21 cellular contexts compared by ENCODE assay signal in genomic region chr22:35054064-35054463, GRCh38. TPM values are rescaled to one million over a fixed set of nuclear protein-coding genes. Genes with fewer than 3 reads are reported as not detected.
DNase-seq lines count a peak whose midpoint lies in the region; ATAC-seq, FAIRE-seq and TF ChIP-seq lines count a peak whose summit lies in the region.
"Had no signal": no experiment of that assay in that cellular context is flagged by ENCODE, and none has a peak within 500 bp of the region (broad histone marks: within the 10 kb centered on the region; RNA-seq: fewer than 3 reads in every experiment).

No MANE protein-coding gene starts in this region.

- TF ChIP-seq EP300 in gastroesophageal sphincter (IDR thresholded peaks at IDR 0.05): no peak

- H3K4me3 ChIP-seq in vagina (no peak overlapping the region), gastroesophageal sphincter (no peak overlapping the region)

- H3K4me1 ChIP-seq in vagina (no peaks in the 10 kb centered on the region), gastroesophageal sphincter (no peaks in the 10 kb centered on the region)
- H3K4me1 ChIP-seq: BE2C had no signal

- H3K4me3 Mint-ChIP-seq in activated naive CD4-positive, alpha-beta T cell treated with anti-CD3 and anti-CD28 coated beads, Interleukin-2, amount 10 ng/mL, durations not matched to agents 7 days and 5 days: no peak overlapping the region
- H3K4me3 Mint-ChIP-seq in activated T-helper 2 cell treated with anti-CD3 and anti-CD28 coated beads, Interferon-gamma antibody, Interleukin-2, Interleukin-4, amounts not matched to agents 10 μg/mL and 5 μg/mL and 100 μg/mL, durations not matched to agents 14 hours and 24 hours and 36 hours (ENCODE audit: low read depth): no peak overlapping the region
- H3K4me3 Mint-ChIP-seq: CD4-positive, alpha-beta memory T cell; IgD-negative memory B cell had no signal

- H3K36me3 ChIP-seq in vagina (no peaks in the 10 kb centered on the region), gastroesophageal sphincter (no peaks in the 10 kb centered on the region)
- H3K36me3 ChIP-seq: BE2C had no signal

- no peaks in the 10 kb centered on the region for H3K9me3 Mint-ChIP-seq in activated naive CD4-positive, alpha-beta T cell treated with anti-CD3 and anti-CD28 coated beads, Interleukin-2, amount 50 U/mL, for 72 hours
- peaks cover 7% of the 10 kb centered on the region for H3K9me3 Mint-ChIP-seq in activated naive CD4-positive, alpha-beta T cell treated with anti-CD3 and anti-CD28 coated beads, Interleukin-2, amount 10 ng/mL, durations not matched to agents 7 days and 5 days
- H3K9me3 Mint-ChIP-seq in activated T-helper 2 cell treated with anti-CD3 and anti-CD28 coated beads, Interferon-gamma antibody, Interleukin-2, Interleukin-4, amounts not matched to agents 10 μg/mL and 5 μg/mL and 100 μg/mL, durations not matched to agents 14 hours and 24 hours and 36 hours: no peaks in the 10 kb centered on the region

- H3K27me3 ChIP-seq in vagina (no peaks in the 10 kb centered on the region), gastroesophageal sphincter (peaks cover 25% of the 10 kb centered on the region)
- H3K27me3 ChIP-seq: BE2C had no signal

- WGBS in gastroesophageal sphincter (ENCODE audit: low coverage in 1 of 2), 2 donors: 56 to 80% methylated on average over 2 to 3 of the region's 3 CpGs

- DNase-seq in activated naive CD4-positive, alpha-beta T cell treated with anti-CD3 and anti-CD28 coated beads, Interleukin-2, amount 50 U/mL, for 72 hours (ENCODE audit: low spot score in 2 of 2): no peak
- DNase-seq in activated naive CD4-positive, alpha-beta T cell treated with anti-CD3 and anti-CD28 coated beads, Interleukin-2, amount 10 ng/mL, durations not matched to agents 7 days and 5 days: no peak
- DNase-seq in GM18507 (ENCODE audit: extremely low spot score, insufficient read length, low read depth): no peak
- DNase-seq in activated T-helper 2 cell treated with anti-CD3 and anti-CD28 coated beads, Interferon-gamma antibody, Interleukin-2, Interleukin-4, amounts not matched to agents 10 μg/mL and 5 μg/mL and 100 μg/mL, durations not matched to agents 14 hours and 24 hours and 36 hours (ENCODE audit: low spot score): no peak
- no peak for DNase-seq in vagina (ENCODE audit: extremely low spot score in 2 of 2)
- no peak for DNase-seq in activated gamma-delta T cell treated with Interleukin-2 at 50 U/mL for 16 hours
- DNase-seq: BE2C; CD4-positive, alpha-beta memory T cell; DND-41; GDM1; NCI-H1417; NCI-H1930; NCI-H2171; NCI-H446 treated with DMSO at 0.1 percent for 48 hours; NCI-H774 had no signal

- TF ChIP-seq CTCF in vagina (IDR thresholded peaks at IDR 0.05) (no peak), gastroesophageal sphincter (IDR thresholded peaks at IDR 0.05) (no peak)

- H3K27ac ChIP-seq in vagina (no peak overlapping the region), gastroesophageal sphincter (no peak overlapping the region)

- intact Hi-C loops in activated T-helper 2 cell treated with anti-CD3 and anti-CD28 coated beads, Interferon-gamma antibody, Interleukin-2, Interleukin-4, amounts not matched to agents 10 μg/mL and 5 μg/mL and 100 μg/mL, durations not matched to agents 14 hours and 24 hours and 36 hours (cut with micrococcal nuclease): no loop called here
- intact Hi-C loops in vagina (cut with DNase I): no loop called here

- ATAC-seq in activated naive CD4-positive, alpha-beta T cell treated with anti-CD3 and anti-CD28 coated beads, Interleukin-2, amount 50 U/mL, for 72 hours: peak; percentile 54 to 81
- ATAC-seq in HG02870 (IDR thresholded peaks at IDR 0.05; ENCODE audit: unreplicated experiment): peak; percentile 67
- no peak for ATAC-seq in gastroesophageal sphincter

- H3K4me1 Mint-ChIP-seq in activated naive CD4-positive, alpha-beta T cell treated with anti-CD3 and anti-CD28 coated beads, Interleukin-2, amount 10 ng/mL, durations not matched to agents 7 days and 5 days: no peaks in the 10 kb centered on the region
- no peaks in the 10 kb centered on the region for H3K4me1 Mint-ChIP-seq in activated T-helper 2 cell treated with anti-CD3 and anti-CD28 coated beads, Interferon-gamma antibody, Interleukin-2, Interleukin-4, amounts not matched to agents 10 μg/mL and 5 μg/mL and 100 μg/mL, durations not matched to agents 14 hours and 24 hours and 36 hours (ENCODE audit: low read depth)
- H3K4me1 Mint-ChIP-seq: CD4-positive, alpha-beta memory T cell; IgD-negative memory B cell had no signal

- H3K27me3 Mint-ChIP-seq in activated naive CD4-positive, alpha-beta T cell treated with anti-CD3 and anti-CD28 coated beads, Interleukin-2, amount 10 ng/mL, durations not matched to agents 7 days and 5 days: no peaks in the 10 kb centered on the region
- H3K27me3 Mint-ChIP-seq in activated T-helper 2 cell treated with anti-CD3 and anti-CD28 coated beads, Interferon-gamma antibody, Interleukin-2, Interleukin-4, amounts not matched to agents 10 μg/mL and 5 μg/mL and 100 μg/mL, durations not matched to agents 14 hours and 24 hours and 36 hours (ENCODE audit: low read depth): no peaks in the 10 kb centered on the region

- CTCF ChIA-PET in activated naive CD4-positive, alpha-beta T cell treated with anti-CD3 and anti-CD28 coated beads, Interleukin-2, amount 10 ng/mL, durations not matched to agents 7 days and 5 days (lab: Charles Lee): no interaction called here

- no peak overlapping the region for H3K27ac Mint-ChIP-seq in activated naive CD4-positive, alpha-beta T cell treated with anti-CD3 and anti-CD28 coated beads, Interleukin-2, amount 50 U/mL, for 72 hours
- no peak overlapping the region for H3K27ac Mint-ChIP-seq in activated naive CD4-positive, alpha-beta T cell treated with anti-CD3 and anti-CD28 coated beads, Interleukin-2, amount 10 ng/mL, durations not matched to agents 7 days and 5 days
- peak overlapping the region; percentile 13 for H3K27ac Mint-ChIP-seq in activated T-helper 2 cell treated with anti-CD3 and anti-CD28 coated beads, Interferon-gamma antibody, Interleukin-2, Interleukin-4, amounts not matched to agents 10 μg/mL and 5 μg/mL and 100 μg/mL, durations not matched to agents 14 hours and 24 hours and 36 hours
- H3K27ac Mint-ChIP-seq: CD4-positive, alpha-beta memory T cell; IgD-negative memory B cell had no signal

- peak; percentile 78 for FAIRE-seq in GM18507 (lab: Jason Lieb, UNC)

- H3K9me3 ChIP-seq in vagina (no peaks in the 10 kb centered on the region), gastroesophageal sphincter (peaks cover 0 to 15% (median 0%) of the 10 kb centered on the region in 3 donors)
- H3K9me3 ChIP-seq: BE2C had no signal

- TF ChIP-seq POLR2A in vagina (IDR thresholded peaks at IDR 0.05) (no peak), gastroesophageal sphincter (IDR thresholded peaks at IDR 0.05) (no peak)

- H3K36me3 Mint-ChIP-seq in activated naive CD4-positive, alpha-beta T cell treated with anti-CD3 and anti-CD28 coated beads, Interleukin-2, amount 50 U/mL, for 72 hours: no peaks in the 10 kb centered on the region
- no peaks in the 10 kb centered on the region for H3K36me3 Mint-ChIP-seq in activated naive CD4-positive, alpha-beta T cell treated with anti-CD3 and anti-CD28 coated beads, Interleukin-2, amount 10 ng/mL, durations not matched to agents 7 days and 5 days
- no peaks in the 10 kb centered on the region for H3K36me3 Mint-ChIP-seq in activated T-helper 2 cell treated with anti-CD3 and anti-CD28 coated beads, Interferon-gamma antibody, Interleukin-2, Interleukin-4, amounts not matched to agents 10 μg/mL and 5 μg/mL and 100 μg/mL, durations not matched to agents 14 hours and 24 hours and 36 hours (ENCODE audit: low read depth)
- H3K36me3 Mint-ChIP-seq: CD4-positive, alpha-beta memory T cell; IgD-negative memory B cell had no signal

RNA-seq across cellular contexts. Expression of gene ISX, which starts 11.9 kb away (rescaled TPM):
- not detected for total RNA-seq in activated naive CD4-positive, alpha-beta T cell treated with anti-CD3 and anti-CD28 coated beads, Interleukin-2, amount 50 U/mL, for 72 hours
- total RNA-seq in activated T-helper 2 cell treated with anti-CD3 and anti-CD28 coated beads, Interferon-gamma antibody, Interleukin-2, Interleukin-4, amounts not matched to agents 10 μg/mL and 5 μg/mL and 100 μg/mL, durations not matched to agents 14 hours and 24 hours and 36 hours: not detected in 2 replicates
- total RNA-seq in vagina (not detected), gastroesophageal sphincter (not detected)
- total RNA-seq: CD4-positive, alpha-beta memory T cell; H4; HT1080; LHCN-M2 had no signal
